In genomic region chr16:83699817-83700216, GRCh38 we compare ENCODE assay signal across 7 cellular contexts.
"Had no signal": no experiment of that assay in that cellular context is flagged by ENCODE, and none has a peak within 500 bp of the region (broad histone marks: within the 10 kb centered on the region; RNA-seq: fewer than 3 reads in every experiment).

No MANE protein-coding gene starts in this region.

- ATAC-seq: HepG2, K562 had no signal

- H3K4me1 Mint-ChIP-seq: IgD-negative memory B cell had no signal

- H3K4me3 Mint-ChIP-seq: IgD-negative memory B cell had no signal

- H3K27ac ChIP-seq: HL-60 had no signal

- H3K36me3 Mint-ChIP-seq: IgD-negative memory B cell had no signal

- H3K4me3 ChIP-seq: K562 had no signal

- FAIRE-seq: HepG2, K562 had no signal

- DNase-seq: IMR-90, KBM-7, KG1 had no signal

- H3K27ac Mint-ChIP-seq: IgD-negative memory B cell had no signal
